ENCODE assay signal across 9 cellular contexts in genomic region chr16:56682703-56683397, GRCh38. TPM values are rescaled to one million over a fixed set of nuclear protein-coding genes. Genes with fewer than 3 reads are reported as not detected.
DNase-seq lines count a peak whose midpoint lies in the region; ATAC-seq, FAIRE-seq and TF ChIP-seq lines count a peak whose summit lies in the region.
"Had no signal": no experiment of that assay in that cellular context is flagged by ENCODE, and none has a peak within 500 bp of the region (broad histone marks: within the 10 kb centered on the region; RNA-seq: fewer than 3 reads in every experiment).

No MANE protein-coding gene starts in this region.

- H3K27ac Mint-ChIP-seq in memory B cell = peak overlapping the region; percentile 45

- H3K4me1 ChIP-seq in K562 (replicated peaks in 1 of 2; ENCODE audit: control insufficient read depth in 2 of 2, insufficient read depth in 2 of 2, low read length in 2 of 2) = peaks cover 6 to 12% of the 10 kb centered on the region in 2 experiments; a peak in 3 of 5 replicates
- H3K4me1 ChIP-seq in uterus = no peaks in the 10 kb centered on the region

- in situ Hi-C loops in K562 (cut with MboI) = no loop called here

- H3K36me3 ChIP-seq in K562 (ENCODE audit: control insufficient read depth, insufficient read depth, low read length) (no peaks in the 10 kb centered on the region), uterus (no peaks in the 10 kb centered on the region)

- H3K4me3 ChIP-seq in K562 = peak overlapping the region; percentile 46
- peak overlapping the region; percentile 48 to 55 for H3K4me3 ChIP-seq in uterus

- H3K27me3 ChIP-seq in K562 (ENCODE audit: control insufficient read depth in 2 of 2, insufficient read depth in 2 of 2, low read length in 2 of 2) = peaks cover 4 to 39% of the 10 kb centered on the region in 2 experiments
- H3K27me3 ChIP-seq in uterus = no peaks in the 10 kb centered on the region

- H4K20me1 ChIP-seq in K562 (replicated peaks; ENCODE audit: control insufficient read depth, insufficient read depth, low read length) = no peaks in the 10 kb centered on the region

- H3K9me3 ChIP-seq in K562 (replicated peaks; ENCODE audit: control insufficient read depth, insufficient read depth, low read depth, low read length) = no peaks in the 10 kb centered on the region
- no peaks in the 10 kb centered on the region for H3K9me3 ChIP-seq in uterus

- peak overlapping the region; percentile 93 for H3K4me3 Mint-ChIP-seq in memory B cell

- peak; percentile 12 for ATAC-seq in GM18505 (IDR thresholded peaks at IDR 0.05; ENCODE audit: unreplicated experiment)
- ATAC-seq in K562 = peak; percentile 16
- no peak for ATAC-seq in memory B cell (ENCODE audit: low read depth)
- ATAC-seq in HG03175 (IDR thresholded peaks at IDR 0.05; ENCODE audit: unreplicated experiment) = no peak

- peaks cover 6% of the 10 kb centered on the region for H3K27me3 Mint-ChIP-seq in memory B cell

- peaks cover 3% of the 10 kb centered on the region for H3K36me3 Mint-ChIP-seq in memory B cell

- H3K4me2 ChIP-seq in K562 (ENCODE audit: insufficient read depth, low read length) = peak overlapping the region; percentile 94

- no peak for TF ChIP-seq CTCF in K562 (IDR thresholded peaks at IDR 0.05 in 2 of 3, conservative IDR thresholded peaks at IDR 0.05 in 1 of 3; ENCODE audit: insufficient read depth in 2 of 3, low read depth in 1 of 3, low read length in 3 of 3)
- TF ChIP-seq CTCF in uterus (IDR thresholded peaks at IDR 0.05) = no peak

- peaks cover 9% of the 10 kb centered on the region for H3K4me1 Mint-ChIP-seq in memory B cell

- intact Hi-C loops in K562 (cut with micrococcal nuclease) (no loop called here), uterus (cut with DNase I; ENCODE audit: low total_unique reads) (no loop called here)

- no peak for TF ChIP-seq RAD21 in K562 (CRISPR knock-in tag; conservative IDR thresholded peaks at IDR 0.05 in 1 of 2, IDR thresholded peaks at IDR 0.05 in 1 of 2)

- H3K9me1 ChIP-seq in K562 (ENCODE audit: control insufficient read depth, insufficient read depth, low read length) = no peaks in the 10 kb centered on the region

- no peaks in the 10 kb centered on the region for H3K79me2 ChIP-seq in K562 (ENCODE audit: control insufficient read depth, insufficient read depth, low read length)

- TF ChIP-seq POLR2A in GM18505 (IDR thresholded peaks at IDR 0.05; ENCODE audit: borderline replicate concordance, extremely low read depth, insufficient read depth, insufficient read length) = no peak
- TF ChIP-seq POLR2A in K562 (conservative IDR thresholded peaks at IDR 0.05) = no peak
- no peak for TF ChIP-seq POLR2A in uterus (IDR thresholded peaks at IDR 0.05)

- H3K9me3 Mint-ChIP-seq in memory B cell = peaks cover 3% of the 10 kb centered on the region

- 19% methylated on average over 8 of the region's 8 CpGs for WGBS in K562 (ENCODE audit: insufficient coverage, low coverage, missing lambda C conversion rate)

- no peak overlapping the region for H3K27ac ChIP-seq in K562 (ENCODE audit: extremely low read depth, low read depth, low read length)
- H3K27ac ChIP-seq in uterus = peak overlapping the region; percentile 70 to 81

- FAIRE-seq in K562 (lab: Jason Lieb, UNC) = no peak

- POLR2A ChIA-PET in K562 (lab: Yijun Ruan, JAX) = interaction anchor here (0.9 to 1.2 kb wide), 2 partner anchors 13 to 27 kb away, joined by 3 to 4 read pairs; no protein-coding TSS in a partner anchor

- DNase-seq in HK-2 (ENCODE audit: unreplicated experiment) (peak; percentile 18), K562 (ENCODE audit: extremely low read depth in 1 of 4, low spot score in 3 of 4) (peak in 1 of 4 experiments; percentile 4), memory B cell (ENCODE audit: low spot score in 2 of 2) (no peak), uterus (peak; percentile 26), NAMALWA (ENCODE audit: low spot score) (no peak), D341Med (ENCODE audit: low spot score) (no peak)

- TSS peak; percentile 79 for BruUV-seq in K562 (replicated peaks; lab: Mats Ljungman, UMichigan)

- TF ChIP-seq EP300 in K562 (IDR thresholded peaks at IDR 0.05; ENCODE audit: low read length) = no peak

- CTCF ChIA-PET in K562 (lab: Yijun Ruan, JAX; ENCODE audit: low intra/inter-chr PET ratio) = interaction anchor here (0.6 kb wide), 1 partner anchor 124 kb away, joined by 4 read pairs; no protein-coding TSS in a partner anchor

- peak overlapping the region; percentile 98 for H2AFZ ChIP-seq in K562 (ENCODE audit: low read depth, low read length)

- peak overlapping the region; percentile 75 to 85 for H3K9ac ChIP-seq in K562 (ENCODE audit: insufficient read depth in 1 of 2, low read depth in 2 of 2, low read length in 2 of 2)

RNA-seq across cellular contexts. Expression of gene MT1X, which starts 0.6 kb away (rescaled TPM):
- total RNA-seq in K562 (2011; cell fraction: chromatin; rRNA removed; ENCODE audit: low replicate concordance) = 2.0 and 5.5 TPM in 2 replicates
- total RNA-seq in K562 (2011; cell fraction: nucleolus; rRNA removed) = 7.0 and 10.0 TPM in 2 replicates
- total RNA-seq in K562 (2011; cell fraction: nucleoplasm; rRNA removed) = 13.2 and 13.4 TPM in 2 replicates
- total RNA-seq in K562 (2014; rRNA removed) (6.0 and 8.3 TPM in 2 replicates), K562 (2014; rRNA removed; fragmentation: Illumina TruSeq; extraction: Trizol) (3.6 and 4.9 TPM in 2 replicates), K562 (2015; rRNA removed; fragmentation: Illumina TruSeq; extraction: Trizol) (8.6 and 8.7 TPM in 2 replicates), K562 (2021) (7.6 and 8.3 TPM in 2 replicates), uterus (100 to 1,000 TPM in 1 of 4 donors, 10 to 100 TPM in 2, 1 to 10 TPM in 1; 7.4 to 201 (median 66.3) TPM)
- polyA plus RNA-seq in K562 (2011; rRNA removed) (11.7 and 42.6 TPM in 2 replicates), K562 (2014; fragmentation: Illumina TruSeq; extraction: Trizol) (5.8 and 9.6 TPM in 2 replicates), K562 (2014; fragmentation: Nextera tagmentation; extraction: Ambion mirVana) (10 to 100 TPM; 20.4 to 22.8 TPM), K562 (2014; rRNA removed) (4.8 and 7.3 TPM in 2 replicates)
- polyA plus RNA-seq in K562 (2011; cell fraction: cytosol; rRNA removed) = 128 and 289 TPM in 2 replicates
- 21.5 and 37.0 TPM in 2 replicates for polyA plus RNA-seq in K562 (2011; cell fraction: nucleus; rRNA removed)
- 21.8 and 25.1 TPM in 2 replicates for polyA plus RNA-seq in K562 (2012)
- polyA minus RNA-seq in K562 (2011; rRNA and poly(A)+ RNA removed) = 25.5 and 27.7 TPM in 2 replicates
- 24.8 and 27.7 TPM in 2 replicates for polyA minus RNA-seq in K562 (2011; cell fraction: cytosol; rRNA and poly(A)+ RNA removed)
- 4.0 and 18.7 TPM in 2 replicates for polyA minus RNA-seq in K562 (2011; cell fraction: nucleus; rRNA and poly(A)+ RNA removed)

RNA-seq across cellular contexts. Expression of gene MT1H, which starts 13.2 kb away (rescaled TPM):
- not detected in 2 replicates for total RNA-seq in K562 (2011; cell fraction: chromatin; rRNA removed; ENCODE audit: low replicate concordance)
- not detected in 2 replicates for total RNA-seq in K562 (2011; cell fraction: nucleolus; rRNA removed)
- total RNA-seq in K562 (2011; cell fraction: nucleoplasm; rRNA removed) = not detected in 2 replicates
- total RNA-seq in K562 (2014; rRNA removed) (not detected in 2 replicates), K562 (2014; rRNA removed; fragmentation: Illumina TruSeq; extraction: Trizol) (not detected in 2 replicates), K562 (2015; rRNA removed; fragmentation: Illumina TruSeq; extraction: Trizol) (not detected in 2 replicates), K562 (2021) (not detected in 2 replicates), uterus (not detected)
- polyA plus RNA-seq in K562 (2011; rRNA removed) (0.13 and 0.49 TPM in 2 replicates), K562 (2014; fragmentation: Illumina TruSeq; extraction: Trizol) (not detected in 2 replicates), K562 (2014; fragmentation: Nextera tagmentation; extraction: Ambion mirVana) (under 1 TPM in 1 of 2 experiments, not detected in 1; 0.37 TPM), K562 (2014; rRNA removed) (not detected in 2 replicates)
- polyA plus RNA-seq in K562 (2011; cell fraction: cytosol; rRNA removed) = 0.83 TPM in 1 of 2 replicates, not detected in the other
- polyA plus RNA-seq in K562 (2011; cell fraction: nucleus; rRNA removed) = 0.28 and 0.62 TPM in 2 replicates
- 0.61 TPM in 1 of 2 replicates, not detected in the other for polyA plus RNA-seq in K562 (2012)
- not detected in 2 replicates for polyA minus RNA-seq in K562 (2011; rRNA and poly(A)+ RNA removed)
- polyA minus RNA-seq in K562 (2011; cell fraction: cytosol; rRNA and poly(A)+ RNA removed) = not detected in 2 replicates
- polyA minus RNA-seq in K562 (2011; cell fraction: nucleus; rRNA and poly(A)+ RNA removed) = not detected in 2 replicates

RNA-seq across cellular contexts. Expression of gene MT1G, which starts 15.0 kb away (rescaled TPM):
- total RNA-seq in K562 (2011; cell fraction: chromatin; rRNA removed; ENCODE audit: low replicate concordance) = 0.81 TPM in 1 of 2 replicates, not detected in the other
- 1.3 TPM in 1 of 2 replicates, not detected in the other for total RNA-seq in K562 (2011; cell fraction: nucleolus; rRNA removed)
- total RNA-seq in K562 (2011; cell fraction: nucleoplasm; rRNA removed) = 1.0 and 2.1 TPM in 2 replicates
- total RNA-seq in K562 (2014; rRNA removed) (not detected in 2 replicates), K562 (2014; rRNA removed; fragmentation: Illumina TruSeq; extraction: Trizol) (not detected in 2 replicates), K562 (2015; rRNA removed; fragmentation: Illumina TruSeq; extraction: Trizol) (0.69 TPM in 1 of 2 replicates, not detected in the other), K562 (2021) (0.89 and 1.7 TPM in 2 replicates), uterus (10 to 100 TPM in 1 of 4 donors, not detected in 3; 51.8 TPM)
- polyA plus RNA-seq in K562 (2011; rRNA removed) (1.4 and 8.8 TPM in 2 replicates), K562 (2014; fragmentation: Illumina TruSeq; extraction: Trizol) (not detected in 2 replicates), K562 (2014; fragmentation: Nextera tagmentation; extraction: Ambion mirVana) (under 1 TPM; 0.28 TPM), K562 (2014; rRNA removed) (2.8 TPM in 1 of 2 replicates, not detected in the other)
- 14.6 and 27.0 TPM in 2 replicates for polyA plus RNA-seq in K562 (2011; cell fraction: cytosol; rRNA removed)
- polyA plus RNA-seq in K562 (2011; cell fraction: nucleus; rRNA removed) = 1.8 and 6.0 TPM in 2 replicates
- 1.3 and 6.1 TPM in 2 replicates for polyA plus RNA-seq in K562 (2012)
- polyA minus RNA-seq in K562 (2011; rRNA and poly(A)+ RNA removed) = 0.84 and 2.2 TPM in 2 replicates
- not detected in 2 replicates for polyA minus RNA-seq in K562 (2011; cell fraction: cytosol; rRNA and poly(A)+ RNA removed)
- polyA minus RNA-seq in K562 (2011; cell fraction: nucleus; rRNA and poly(A)+ RNA removed) = not detected in 2 replicates

RNA-seq across cellular contexts. Expression of gene MT1F, which starts 25.1 kb away (rescaled TPM):
- not detected in 2 replicates for total RNA-seq in K562 (2011; cell fraction: chromatin; rRNA removed; ENCODE audit: low replicate concordance)
- total RNA-seq in K562 (2011; cell fraction: nucleolus; rRNA removed) = 0.17 TPM in 1 of 2 replicates, not detected in the other
- not detected in 2 replicates for total RNA-seq in K562 (2011; cell fraction: nucleoplasm; rRNA removed)
- total RNA-seq in K562 (2014; rRNA removed) = 0.68 TPM in 1 of 2 replicates, not detected in the other
- not detected in 2 replicates for total RNA-seq in K562 (2014; rRNA removed; fragmentation: Illumina TruSeq; extraction: Trizol)
- total RNA-seq in K562 (2015; rRNA removed; fragmentation: Illumina TruSeq; extraction: Trizol) = 0.38 TPM in 1 of 2 replicates, not detected in the other
- total RNA-seq in K562 (2021) = 0.38 TPM in 1 of 2 replicates, not detected in the other
- polyA plus RNA-seq in K562 (2011; rRNA removed) = 0.28 and 0.35 TPM in 2 replicates
- 0.84 and 1.00 TPM in 2 replicates for polyA plus RNA-seq in K562 (2011; cell fraction: cytosol; rRNA removed)
- 0.17 and 0.38 TPM in 2 replicates for polyA plus RNA-seq in K562 (2011; cell fraction: nucleus; rRNA removed)
- 0.40 and 0.78 TPM in 2 replicates for polyA plus RNA-seq in K562 (2012)
- not detected in 2 replicates for polyA plus RNA-seq in K562 (2014; fragmentation: Illumina TruSeq; extraction: Trizol)
- polyA plus RNA-seq in K562 (2014; fragmentation: Nextera tagmentation; extraction: Ambion mirVana) = under 1 TPM in 1 of 2 experiments, not detected in 1; 0.18 TPM
- 0.23 TPM in 1 of 2 replicates, not detected in the other for polyA plus RNA-seq in K562 (2014; rRNA removed)
- polyA minus RNA-seq in K562 (2011; rRNA and poly(A)+ RNA removed) = not detected in 2 replicates
- not detected in 2 replicates for polyA minus RNA-seq in K562 (2011; cell fraction: cytosol; rRNA and poly(A)+ RNA removed)
- not detected in 2 replicates for polyA minus RNA-seq in K562 (2011; cell fraction: nucleus; rRNA and poly(A)+ RNA removed)
- 1 to 10 TPM in 1 of 4 donors, not detected in 3; 2.1 TPM for total RNA-seq in uterus

RNA-seq across cellular contexts. Expression of gene MT1B, which starts 31.2 kb away (rescaled TPM):
- not detected in 2 replicates for total RNA-seq in K562 (2011; cell fraction: chromatin; rRNA removed; ENCODE audit: low replicate concordance)
- not detected in 2 replicates for total RNA-seq in K562 (2011; cell fraction: nucleolus; rRNA removed)
- not detected in 2 replicates for total RNA-seq in K562 (2011; cell fraction: nucleoplasm; rRNA removed)
- not detected in 2 replicates for total RNA-seq in K562 (2014; rRNA removed)
- total RNA-seq in K562 (2014; rRNA removed; fragmentation: Illumina TruSeq; extraction: Trizol) = not detected in 2 replicates
- not detected in 2 replicates for total RNA-seq in K562 (2015; rRNA removed; fragmentation: Illumina TruSeq; extraction: Trizol)
- not detected in 2 replicates for total RNA-seq in K562 (2021)
- not detected in 2 replicates for polyA plus RNA-seq in K562 (2011; rRNA removed)
- not detected in 2 replicates for polyA plus RNA-seq in K562 (2011; cell fraction: cytosol; rRNA removed)
- not detected in 2 replicates for polyA plus RNA-seq in K562 (2011; cell fraction: nucleus; rRNA removed)
- polyA plus RNA-seq in K562 (2012) = not detected in 2 replicates
- not detected in 2 replicates for polyA plus RNA-seq in K562 (2014; fragmentation: Illumina TruSeq; extraction: Trizol)
- not detected for polyA plus RNA-seq in K562 (2014; fragmentation: Nextera tagmentation; extraction: Ambion mirVana)
- polyA plus RNA-seq in K562 (2014; rRNA removed) = not detected in 2 replicates
- not detected in 2 replicates for polyA minus RNA-seq in K562 (2011; rRNA and poly(A)+ RNA removed)
- not detected in 2 replicates for polyA minus RNA-seq in K562 (2011; cell fraction: cytosol; rRNA and poly(A)+ RNA removed)
- polyA minus RNA-seq in K562 (2011; cell fraction: nucleus; rRNA and poly(A)+ RNA removed) = not detected in 2 replicates
- not detected for total RNA-seq in uterus
- total RNA-seq: T-helper 1 cell treated with Interleukin-12 subunit alpha and Interleukin-12 subunit beta and Interleukin-4 antibody, amounts not matched to agents 30 ng/mL and 1 ng/mL, for 36 hours had no signal

Comparison
In these comparisons a context has a peak if more than half of its experiments do, and no peak if none do; other contexts are left out.
1. ATAC-seq: peak in GM18505 (single experiment) and K562 (single experiment); none in memory B cell (single experiment) and HG03175 (single experiment).
2. DNase-seq: peak in HK-2 (single experiment) and uterus (2 of 2); none in memory B cell (0 of 2), NAMALWA (single experiment) and D341Med (single experiment).